Comparison of ENCODE assay signal across 23 cellular contexts in the genomic region with DNA sequence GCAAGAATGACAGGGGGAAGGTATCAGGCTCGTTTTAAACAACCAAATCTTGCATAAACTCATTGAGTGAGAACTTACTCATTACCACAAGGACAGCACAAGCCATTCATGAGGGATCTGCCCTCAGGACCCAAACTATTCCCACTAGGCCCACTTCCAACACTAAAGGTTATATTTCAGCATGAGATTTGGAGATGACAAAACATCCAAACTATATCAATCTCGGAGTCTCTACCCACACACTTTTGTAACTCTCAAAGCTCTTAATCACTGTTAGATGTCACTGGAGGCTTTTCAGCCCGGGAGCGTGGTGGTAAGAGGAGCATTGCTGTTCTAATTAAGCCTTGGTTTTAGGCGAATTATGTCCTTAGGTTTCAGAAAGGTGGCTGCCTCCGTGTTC.
DNase-seq lines count a peak whose midpoint lies in the region; ATAC-seq, FAIRE-seq and TF ChIP-seq lines count a peak whose summit lies in the region.
"Had no signal": no experiment of that assay in that cellular context is flagged by ENCODE, and none has a peak within 500 bp of the region (broad histone marks: within the 10 kb centered on the region; RNA-seq: fewer than 3 reads in every experiment).

No MANE protein-coding gene starts in this region.

- H2AFZ ChIP-seq in GM23248 (no peak overlapping the region), astrocyte (ENCODE audit: low read depth, low read length) (no peak overlapping the region), HepG2 (ENCODE audit: low read length) (no peak overlapping the region)

- TF ChIP-seq EP300 in HepG2 (IDR thresholded peaks at IDR 0.05; ENCODE audit: low read depth in 2 of 2, low read length in 2 of 2) (no peak), HepG2 (CRISPR knock-in tag; IDR thresholded peaks at IDR 0.05; ENCODE audit: borderline replicate concordance) (no peak)

- no peak overlapping the region for H3K4me3 Mint-ChIP-seq in astrocyte (ENCODE audit: unreplicated experiment)
- H3K4me3 Mint-ChIP-seq in CD4-positive, alpha-beta memory T cell, result no peak overlapping the region
- H3K4me3 Mint-ChIP-seq: CD4-positive, CD25-positive, alpha-beta regulatory T cell; HFFc6 had no signal

- no peak overlapping the region for H3K27ac Mint-ChIP-seq in astrocyte (ENCODE audit: unreplicated experiment)
- H3K27ac Mint-ChIP-seq in CD4-positive, alpha-beta memory T cell, result no peak overlapping the region
- H3K27ac Mint-ChIP-seq: CD4-positive, CD25-positive, alpha-beta regulatory T cell; HFFc6 had no signal

- BruUV-seq in HepG2 (replicated peaks; lab: Mats Ljungman, UMichigan), result no TSS peak

- H3K4me1 ChIP-seq in GM23248 (ENCODE audit: insufficient read depth) (peaks cover 20% of the 10 kb centered on the region), astrocyte (ENCODE audit: insufficient read depth, low read length) (peaks cover 4% of the 10 kb centered on the region), HepG2 (ENCODE audit: insufficient read depth, low read length) (no peaks in the 10 kb centered on the region)
- H3K4me1 ChIP-seq in CD4-positive, alpha-beta memory T cell (ENCODE audit: insufficient read depth, low read length), result no peaks in the 10 kb centered on the region
- H3K4me1 ChIP-seq: BLaER1, HAP-1 had no signal

- TF ChIP-seq RAD21 in HepG2 (CRISPR knock-in tag; IDR thresholded peaks at IDR 0.05), result no peak

- no peaks in the 10 kb centered on the region for H3K9me3 Mint-ChIP-seq in astrocyte (ENCODE audit: unreplicated experiment)
- H3K9me3 Mint-ChIP-seq in CD4-positive, alpha-beta memory T cell, result peaks cover 0 to 23% (median 4%) of the 10 kb centered on the region in 8 donors

- H3K27me3 Mint-ChIP-seq in astrocyte (ENCODE audit: low read depth, unreplicated experiment), result no peaks in the 10 kb centered on the region
- no peaks in the 10 kb centered on the region for H3K27me3 Mint-ChIP-seq in CD4-positive, alpha-beta memory T cell
- H3K27me3 Mint-ChIP-seq: CD4-positive, CD25-positive, alpha-beta regulatory T cell had no signal

- no peaks in the 10 kb centered on the region for H3K36me3 ChIP-seq in GM23248 (ENCODE audit: low read depth)
- no peaks in the 10 kb centered on the region for H3K36me3 ChIP-seq in astrocyte (ENCODE audit: insufficient read depth, low read length)
- no peaks in the 10 kb centered on the region for H3K36me3 ChIP-seq in HepG2 (replicated peaks in 1 of 2; ENCODE audit: control insufficient read depth in 1 of 2, insufficient read depth in 2 of 2, low read length in 2 of 2)
- no peaks in the 10 kb centered on the region for H3K36me3 ChIP-seq in CD4-positive, alpha-beta memory T cell (ENCODE audit: insufficient read depth, low read length)
- H3K36me3 ChIP-seq: BLaER1, HAP-1 had no signal

- H4K20me1 ChIP-seq in GM23248 (ENCODE audit: insufficient read depth), result no peaks in the 10 kb centered on the region
- no peaks in the 10 kb centered on the region for H4K20me1 ChIP-seq in astrocyte (ENCODE audit: insufficient read depth, low read length)
- no peaks in the 10 kb centered on the region for H4K20me1 ChIP-seq in HepG2 (ENCODE audit: insufficient read depth, low read length)
- H4K20me1 ChIP-seq: BLaER1 had no signal

- no peaks in the 10 kb centered on the region for H3K36me3 Mint-ChIP-seq in astrocyte (ENCODE audit: low read depth, unreplicated experiment)
- no peaks in the 10 kb centered on the region for H3K36me3 Mint-ChIP-seq in CD4-positive, alpha-beta memory T cell
- H3K36me3 Mint-ChIP-seq: CD4-positive, CD25-positive, alpha-beta regulatory T cell had no signal

- no peaks in the 10 kb centered on the region for H3K79me2 ChIP-seq in GM23248 (ENCODE audit: insufficient read depth)
- H3K79me2 ChIP-seq in astrocyte (ENCODE audit: insufficient read depth, low read length), result no peaks in the 10 kb centered on the region
- H3K79me2 ChIP-seq in HepG2 (ENCODE audit: insufficient read depth, low read length), result no peaks in the 10 kb centered on the region

- FAIRE-seq in astrocyte (lab: Jason Lieb, UNC), result no peak
- FAIRE-seq in HepG2 (lab: Jason Lieb, UNC), result no peak
- FAIRE-seq: GM18507 had no signal

- CTCF ChIA-PET in HepG2 (lab: Yijun Ruan, JAX; ENCODE audit: low intra/inter-chr PET ratio, low total read pairs), result no interaction called here
- CTCF ChIA-PET in CD4-positive, alpha-beta memory T cell (lab: Charles Lee; ENCODE audit: partially characterized antibody), result no interaction called here

- H3K4me2 ChIP-seq in GM23248 (ENCODE audit: unreplicated experiment) (peak overlapping the region; percentile 29), astrocyte (ENCODE audit: low read length) (no peak overlapping the region), HepG2 (ENCODE audit: low read depth, low read length) (no peak overlapping the region)
- H3K4me2 ChIP-seq: BLaER1 had no signal

- intact Hi-C loops in HepG2 (cut with micrococcal nuclease; ENCODE audit: unreplicated experiment), result no loop called here
- intact Hi-C loops in CD4-positive, alpha-beta memory T cell (cut with micrococcal nuclease), result no loop called here

- peak; percentile 23 for DNase-seq in GM23248
- peak; percentile 75 for DNase-seq in astrocyte (ENCODE audit: low read depth)
- peak; percentile 5 for DNase-seq in fibroblast of villous mesenchyme (ENCODE audit: low read depth)
- peak; percentile 7 for DNase-seq in putamen (ENCODE audit: low spot score)
- no peak for DNase-seq in HepG2 (ENCODE audit: low spot score)
- DNase-seq in CD4-positive, alpha-beta memory T cell, result no peak
- DNase-seq: CD4-positive, CD25-positive, alpha-beta regulatory T cell; COR-L47; DMS53; HFFc6; KG1; MM.1S; NCI-H2029 treated with DMSO at 0.1 percent for 48 hours; NCI-H2227 treated with DMSO at 0.1 percent for 48 hours; NCI-H526 treated with DMSO at 0.1 percent for 48 hours; RPMI8226; SHP77 had no signal

- no peaks in the 10 kb centered on the region; the same call in 1 of the 2 replicates for H3K27me3 ChIP-seq in GM23248 (replicated peaks; ENCODE audit: insufficient read depth)
- no peaks in the 10 kb centered on the region for H3K27me3 ChIP-seq in astrocyte (ENCODE audit: insufficient read depth, low read length)
- H3K27me3 ChIP-seq in HepG2 (ENCODE audit: control insufficient read depth in 1 of 2, insufficient read depth in 2 of 2, low read length in 2 of 2), result no peaks in the 10 kb centered on the region
- H3K27me3 ChIP-seq in CD4-positive, alpha-beta memory T cell (ENCODE audit: insufficient read depth, low read length), result no peaks in the 10 kb centered on the region
- H3K27me3 ChIP-seq: BLaER1 had no signal

- WGBS in GM23248 (ENCODE audit: low coverage in 1 of 2, low lambda C conversion rate in 2 of 2, missing lambda C conversion rate in 2 of 2), 2 experiments, result 40 to 42% methylated on average over 6 of the region's 6 CpGs
- WGBS in HepG2 (ENCODE audit: low lambda C conversion rate), result 3% methylated on average over 5 of the region's 6 CpGs

- ATAC-seq in HepG2, result no peak
- no peak for ATAC-seq in HG02623 (IDR thresholded peaks at IDR 0.05; ENCODE audit: unreplicated experiment)
- no peak for ATAC-seq in GM19395 (IDR thresholded peaks at IDR 0.05; ENCODE audit: unreplicated experiment)

- H3K9me3 ChIP-seq in GM23248 (ENCODE audit: low read depth) (no peaks in the 10 kb centered on the region), astrocyte (ENCODE audit: insufficient read depth, low read depth, low read length) (no peaks in the 10 kb centered on the region), HepG2 (ENCODE audit: low read length) (peaks cover 95% of the 10 kb centered on the region)
- H3K9me3 ChIP-seq in CD4-positive, alpha-beta memory T cell (ENCODE audit: control insufficient read depth in 1 of 2, low read length in 2 of 2), result no peaks in the 10 kb centered on the region
- H3K9me3 ChIP-seq: BLaER1 had no signal

- H3F3A ChIP-seq in GM23248 (ENCODE audit: insufficient read depth), result peaks cover 12% of the 10 kb centered on the region; the same call in 1 of the 2 replicates

- H3K27ac ChIP-seq in GM23248 (no peak overlapping the region), astrocyte (ENCODE audit: low read depth, low read length) (no peak overlapping the region), HepG2 (ENCODE audit: extremely low read length, insufficient read depth, low read length) (no peak overlapping the region)
- no peak overlapping the region for H3K27ac ChIP-seq in CD4-positive, alpha-beta memory T cell (ENCODE audit: low read depth, low read length)
- H3K27ac ChIP-seq: BLaER1, HL-60 had no signal

- no peak overlapping the region for H3K9ac ChIP-seq in GM23248
- H3K9ac ChIP-seq in astrocyte (ENCODE audit: low read length), result no peak overlapping the region
- H3K9ac ChIP-seq in HepG2 (ENCODE audit: insufficient read depth, low read depth, low read length), result no peak overlapping the region
- H3K9ac ChIP-seq: BLaER1 had no signal

- no peaks in the 10 kb centered on the region for H3K9me2 ChIP-seq in GM23248 (ENCODE audit: insufficient read depth)

- no peak overlapping the region for H3K4me3 ChIP-seq in GM23248
- H3K4me3 ChIP-seq in astrocyte (ENCODE audit: insufficient read depth, low read depth, low read length), result no peak overlapping the region
- no peak overlapping the region for H3K4me3 ChIP-seq in fibroblast of villous mesenchyme (ENCODE audit: low read depth, low read length)
- H3K4me3 ChIP-seq in HepG2 (replicated peaks in 1 of 3; ENCODE audit: insufficient read depth in 1 of 3, low read depth in 2 of 3, low read length in 3 of 3), result no peak overlapping the region
- H3K4me3 ChIP-seq in CD4-positive, alpha-beta memory T cell (ENCODE audit: low read length in 2 of 2), result no peak overlapping the region
- H3K4me3 ChIP-seq: BLaER1, HAP-1 had no signal

- in situ Hi-C loops in GM23248 (cut with MboI), result no loop called here
- in situ Hi-C loops in HepG2 (cut with HindIII; ENCODE audit: extremely low pct_ligation_motif_present, low pct_unique_long_range_greater_than_20kb), result no loop called here

- no peaks in the 10 kb centered on the region for H3K4me1 Mint-ChIP-seq in astrocyte (ENCODE audit: low read depth, unreplicated experiment)
- no peaks in the 10 kb centered on the region for H3K4me1 Mint-ChIP-seq in CD4-positive, alpha-beta memory T cell
- H3K4me1 Mint-ChIP-seq: CD4-positive, CD25-positive, alpha-beta regulatory T cell had no signal

- POLR2A ChIA-PET in HepG2 (lab: Yijun Ruan, JAX), result no interaction called here
- POLR2A ChIA-PET in CD4-positive, alpha-beta memory T cell (lab: Charles Lee; ENCODE audit: partially characterized antibody), result no interaction called here

- no peak for TF ChIP-seq CTCF in astrocyte (IDR thresholded peaks at IDR 0.05; ENCODE audit: insufficient read depth, low read depth, low read length)
- no peak for TF ChIP-seq CTCF in fibroblast of villous mesenchyme (IDR thresholded peaks at IDR 0.05; ENCODE audit: insufficient read depth, low read depth, low read length)
- TF ChIP-seq CTCF in HepG2 (CRISPR knock-in tag; IDR thresholded peaks at IDR 0.05), result no peak

- no peak for TF ChIP-seq POLR2A in HepG2 (IDR thresholded peaks at IDR 0.05; ENCODE audit: insufficient read depth in 1 of 2, low read depth in 2 of 2, low read length in 2 of 2)

Comparison
In these comparisons a context has a peak if more than half of its experiments do, and no peak if none do; other contexts are left out.
1. DNase-seq: peak in GM23248 (single experiment), astrocyte (single experiment), fibroblast of villous mesenchyme (single experiment) and putamen (single experiment); none in HepG2 (single experiment) and CD4-positive, alpha-beta memory T cell (0 of 5).